In genomic region chr10:98006266-98006665, GRCh38 we compare ENCODE assay signal across 16 cellular contexts. TPM values are rescaled to one million over a fixed set of nuclear protein-coding genes. Genes with fewer than 3 reads are reported as not detected.
DNase-seq lines count a peak whose midpoint lies in the region; ATAC-seq, FAIRE-seq and TF ChIP-seq lines count a peak whose summit lies in the region.
"Had no signal": no experiment of that assay in that cellular context is flagged by ENCODE, and none has a peak within 500 bp of the region (broad histone marks: within the 10 kb centered on the region; RNA-seq: fewer than 3 reads in every experiment).

No MANE protein-coding gene starts in this region.

- no peak overlapping the region for H3K27ac ChIP-seq in DND-41 (ENCODE audit: low read length)
- no peak overlapping the region for H3K27ac ChIP-seq in K562 (ENCODE audit: extremely low read depth, low read depth, low read length)
- H3K27ac ChIP-seq: SJSA1, VCaP had no signal

- DNase-seq in DND-41 (peak; percentile 40), NCI-H2029 treated with DMSO at 0.1 percent for 48 hours (lab: John Stamatoyannopoulos, UW) (peak; percentile 37), K562 (ENCODE audit: extremely low read depth in 1 of 4, low spot score in 3 of 4) (peak; percentile 30 to 61 (median 48)), mucosa of descending colon (peak in 2 of 3 donors; percentile 40 to 46), natural killer cell (no peak), NAMALWA (ENCODE audit: low spot score) (no peak), SW 1271 (lab: John Stamatoyannopoulos, UW) (no peak)
- no peak for DNase-seq in activated naive CD4-positive, alpha-beta T cell treated with Interleukin-2 at 50 U/mL for 16 hours
- DNase-seq: activated naive CD4-positive, alpha-beta T cell treated with anti-CD3 and anti-CD28 coated beads, Interleukin-2, amount 50 U/mL, for 16 hours; NCI-H1092; NK-92 treated with Interleukin-12 subunit alpha and Interleukin-12 subunit beta, amount 100 ng/mL, for 24 hours had no signal

- H3K9me1 ChIP-seq in K562 (ENCODE audit: control insufficient read depth, insufficient read depth, low read length): no peaks in the 10 kb centered on the region

- H3K4me1 ChIP-seq in DND-41 (ENCODE audit: insufficient read depth, low read length): peaks cover 5% of the 10 kb centered on the region; the same call in 1 of the 2 replicates
- H3K4me1 ChIP-seq in K562 (replicated peaks in 1 of 2; ENCODE audit: control insufficient read depth in 2 of 2, insufficient read depth in 2 of 2, low read length in 2 of 2): peaks cover 0 to 8% of the 10 kb centered on the region in 2 experiments; a peak in 2 of 5 replicates
- H3K4me1 ChIP-seq in mucosa of descending colon (ENCODE audit: low read depth): no peaks in the 10 kb centered on the region
- H3K4me1 ChIP-seq: SJSA1 had no signal

- CTCF ChIA-PET in K562 (lab: Yijun Ruan, JAX; ENCODE audit: low intra/inter-chr PET ratio): no interaction called here

- H3K36me3 ChIP-seq in DND-41 (ENCODE audit: insufficient read depth, low read length) (no peaks in the 10 kb centered on the region), K562 (ENCODE audit: control insufficient read depth, insufficient read depth, low read length) (no peaks in the 10 kb centered on the region), mucosa of descending colon (ENCODE audit: low read depth) (no peaks in the 10 kb centered on the region)
- H3K36me3 ChIP-seq: SJSA1 had no signal

- intact Hi-C loops in K562 (cut with micrococcal nuclease): no loop called here
- intact Hi-C loops in mucosa of descending colon (cut with DNase I, micrococcal nuclease): no loop called here
- intact Hi-C loops in natural killer cell (cut with micrococcal nuclease): no loop called here

- H2AFZ ChIP-seq in DND-41 (ENCODE audit: low read depth, low read length) (no peak overlapping the region), K562 (ENCODE audit: low read depth, low read length) (no peak overlapping the region)

- H3K4me3 Mint-ChIP-seq in natural killer cell: no peak overlapping the region
- H3K4me3 Mint-ChIP-seq: CD14-positive monocyte had no signal

- no peak for TF ChIP-seq RAD21 in K562 (CRISPR knock-in tag; conservative IDR thresholded peaks at IDR 0.05 in 1 of 2, IDR thresholded peaks at IDR 0.05 in 1 of 2)

- no peak for TF ChIP-seq CTCF in DND-41 (IDR thresholded peaks at IDR 0.05; ENCODE audit: borderline replicate concordance, extremely low read depth, low read length, poor library complexity, severe bottlenecking)
- no peak for TF ChIP-seq CTCF in K562 (IDR thresholded peaks at IDR 0.05 in 2 of 3, conservative IDR thresholded peaks at IDR 0.05 in 1 of 3; ENCODE audit: insufficient read depth in 2 of 3, low read depth in 1 of 3, low read length in 3 of 3)
- no peak for TF ChIP-seq CTCF in mucosa of descending colon (IDR thresholded peaks at IDR 0.05)
- TF ChIP-seq CTCF in natural killer cell (IDR thresholded peaks at IDR 0.05): no peak

- H3K9me3 ChIP-seq in DND-41 (ENCODE audit: insufficient read depth, low read length, severe bottlenecking) (no peaks in the 10 kb centered on the region), K562 (replicated peaks; ENCODE audit: control insufficient read depth, insufficient read depth, low read depth, low read length) (no peaks in the 10 kb centered on the region), mucosa of descending colon (no peaks in the 10 kb centered on the region)
- H3K9me3 ChIP-seq: SJSA1 had no signal

- 3% methylated on average over 12 of the region's 12 CpGs for WGBS in K562 (ENCODE audit: insufficient coverage, low coverage, missing lambda C conversion rate)

- H3K79me2 ChIP-seq in DND-41 (ENCODE audit: insufficient read depth, low read length) (no peaks in the 10 kb centered on the region), K562 (ENCODE audit: control insufficient read depth, insufficient read depth, low read length) (no peaks in the 10 kb centered on the region)

- no peak for TF ChIP-seq EP300 in K562 (IDR thresholded peaks at IDR 0.05; ENCODE audit: low read length)

- H3K4me1 Mint-ChIP-seq in natural killer cell: peaks cover 0 to 5% of the 10 kb centered on the region in 2 donors

- H3K4me2 ChIP-seq in DND-41 (ENCODE audit: insufficient read depth, low read length) (no peak overlapping the region), K562 (ENCODE audit: insufficient read depth, low read length) (no peak overlapping the region)

- no peak overlapping the region for H3K9ac ChIP-seq in DND-41 (ENCODE audit: low read depth, low read length)
- H3K9ac ChIP-seq in K562 (ENCODE audit: insufficient read depth in 1 of 2, low read depth in 2 of 2, low read length in 2 of 2): no peak overlapping the region

- H3K27ac Mint-ChIP-seq in natural killer cell: no peak overlapping the region
- H3K27ac Mint-ChIP-seq: CD14-positive monocyte had no signal

- peak; percentile 70; the same call in 1 of the 3 replicates for ATAC-seq in DND-41 (ENCODE audit: insufficient read depth, low read depth)
- ATAC-seq in K562: peak; percentile 89
- peak; percentile 80 for ATAC-seq in mucosa of descending colon
- ATAC-seq in natural killer cell: no peak
- ATAC-seq: HepG2 had no signal

- in situ Hi-C loops in K562 (cut with MboI): loop anchor here (10.0 kb wide), 1 partner anchor 1661 kb away; no protein-coding TSS in a partner anchor

- H3K36me3 Mint-ChIP-seq in natural killer cell: no peaks in the 10 kb centered on the region
- H3K36me3 Mint-ChIP-seq: CD14-positive monocyte had no signal

- H3K27me3 Mint-ChIP-seq in natural killer cell (ENCODE audit: low read depth in 2 of 2): peaks cover 8 to 13% of the 10 kb centered on the region in 2 donors

- POLR2A ChIA-PET in K562 (lab: Yijun Ruan, JAX): interaction anchor here (0.5 kb wide), 1 partner anchor 60 kb away, joined by 3 read pairs; no protein-coding TSS in a partner anchor

- no peak for TF ChIP-seq POLR2A in K562 (conservative IDR thresholded peaks at IDR 0.05)

- H3K27me3 ChIP-seq in DND-41 (ENCODE audit: insufficient read depth, low read length, poor library complexity) (peaks cover 17% of the 10 kb centered on the region), K562 (ENCODE audit: control insufficient read depth in 2 of 2, insufficient read depth in 2 of 2, low read length in 2 of 2) (peaks cover 0 to 12% of the 10 kb centered on the region in 2 experiments; a peak in 2 of 5 replicates)

- no peaks in the 10 kb centered on the region for H4K20me1 ChIP-seq in DND-41 (ENCODE audit: insufficient read depth, low read length)
- H4K20me1 ChIP-seq in K562 (replicated peaks; ENCODE audit: control insufficient read depth, insufficient read depth, low read length): no peaks in the 10 kb centered on the region

- H3K9me3 Mint-ChIP-seq in natural killer cell: no peaks in the 10 kb centered on the region
- H3K9me3 Mint-ChIP-seq: CD14-positive monocyte had no signal

- no TSS peak for BruUV-seq in K562 (replicated peaks; lab: Mats Ljungman, UMichigan)

- H3K4me3 ChIP-seq in DND-41 (ENCODE audit: low read depth in 1 of 2, low read length in 2 of 2): no peak overlapping the region
- no peak overlapping the region for H3K4me3 ChIP-seq in K562
- no peak overlapping the region for H3K4me3 ChIP-seq in mucosa of descending colon
- H3K4me3 ChIP-seq: SJSA1 had no signal

- no peak for FAIRE-seq in K562 (lab: Jason Lieb, UNC)
- FAIRE-seq: endothelial cell of umbilical vein, HepG2 had no signal

TF ChIP-seq in K562, 482 proteins besides CTCF, POLR2A, EP300 and RAD21 (continues in another document):
- TF ChIP-seq POLR2AphosphoS5 (IDR thresholded peaks at IDR 0.05; ENCODE audit: control insufficient read depth, insufficient read depth, low read depth, low read length): peak; percentile 37; the same call in 1 of the 2 replicates
- peak; percentile 59 to 70; a peak in 3 of 4 replicates for TF ChIP-seq TRIM24 (IDR thresholded peaks at IDR 0.05)
- peak; percentile 29; the same call in 1 of the 2 replicates for TF ChIP-seq NFIC (IDR thresholded peaks at IDR 0.05)
- TF ChIP-seq ZNF24 (IDR thresholded peaks at IDR 0.05): no peak
- no peak for TF ChIP-seq ZNF277 (CRISPR knock-in tag; IDR thresholded peaks at IDR 0.05; ENCODE audit: borderline replicate concordance)
- TF ChIP-seq TCF7L2 (IDR thresholded peaks at IDR 0.05; ENCODE audit: low read depth, low read length): no peak
- no peak for TF ChIP-seq ZNF668 (CRISPR knock-in tag; IDR thresholded peaks at IDR 0.05)
- TF ChIP-seq KLF16 (IDR thresholded peaks at IDR 0.05): peak; percentile 85
- no peak for TF ChIP-seq FOXJ3 (CRISPR knock-in tag; IDR thresholded peaks at IDR 0.05)

RNA-seq across cellular contexts. Expression of gene CRTAC1, which starts 24.2 kb away (rescaled TPM):
- not detected in 2 replicates for total RNA-seq in K562 (2011; cell fraction: chromatin; rRNA removed; ENCODE audit: low replicate concordance)
- not detected in 2 replicates for total RNA-seq in K562 (2011; cell fraction: nucleolus; rRNA removed)
- not detected in 2 replicates for total RNA-seq in K562 (2011; cell fraction: nucleoplasm; rRNA removed)
- total RNA-seq in K562 (2014; rRNA removed) (not detected in 2 replicates), K562 (2014; rRNA removed; fragmentation: Illumina TruSeq; extraction: Trizol) (not detected in 2 replicates), K562 (2015; rRNA removed; fragmentation: Illumina TruSeq; extraction: Trizol) (not detected in 2 replicates), K562 (2021) (0.09 TPM in 1 of 2 replicates, not detected in the other), mucosa of descending colon (1 to 10 TPM in 2 of 3 donors, under 1 TPM in 1; 0.17 to 8.8 (median 1.0) TPM), natural killer cell (not detected)
- polyA plus RNA-seq in K562 (2011; rRNA removed) (not detected in 2 replicates), K562 (2014; fragmentation: Illumina TruSeq; extraction: Trizol) (not detected in 2 replicates), K562 (2014; fragmentation: Nextera tagmentation; extraction: Ambion mirVana) (not detected), K562 (2014; rRNA removed) (not detected in 2 replicates)
- polyA plus RNA-seq in K562 (2011; cell fraction: cytosol; rRNA removed): not detected in 2 replicates
- 0.06 TPM in 1 of 2 replicates, not detected in the other for polyA plus RNA-seq in K562 (2011; cell fraction: nucleus; rRNA removed)
- polyA plus RNA-seq in K562 (2012): 0.07 TPM in 1 of 2 replicates, not detected in the other
- polyA minus RNA-seq in K562 (2011; rRNA and poly(A)+ RNA removed): not detected in 2 replicates
- not detected in 2 replicates for polyA minus RNA-seq in K562 (2011; cell fraction: cytosol; rRNA and poly(A)+ RNA removed)
- polyA minus RNA-seq in K562 (2011; cell fraction: nucleus; rRNA and poly(A)+ RNA removed): not detected in 2 replicates
- total RNA-seq: HepG2, SJSA1 had no signal
- polyA plus RNA-seq: CD14-positive monocyte, HepG2 had no signal

Comparison
In these comparisons a context has a peak if more than half of its experiments do, and no peak if none do; other contexts are left out.
1. ATAC-seq: peak in DND-41 (single experiment), K562 (single experiment) and mucosa of descending colon (single experiment); none in natural killer cell (0 of 3).
2. DNase-seq: peak in DND-41 (single experiment), NCI-H2029 treated with DMSO at 0.1 percent for 48 hours (single experiment), K562 (4 of 4) and mucosa of descending colon (2 of 3); none in natural killer cell (single experiment), NAMALWA (single experiment), activated naive CD4-positive, alpha-beta T cell treated with Interleukin-2 at 50 U/mL for 16 hours (single experiment) and SW 1271 (0 of 2).